Comparison of ENCODE assay signal across 25 cellular contexts in the genomic region with DNA sequence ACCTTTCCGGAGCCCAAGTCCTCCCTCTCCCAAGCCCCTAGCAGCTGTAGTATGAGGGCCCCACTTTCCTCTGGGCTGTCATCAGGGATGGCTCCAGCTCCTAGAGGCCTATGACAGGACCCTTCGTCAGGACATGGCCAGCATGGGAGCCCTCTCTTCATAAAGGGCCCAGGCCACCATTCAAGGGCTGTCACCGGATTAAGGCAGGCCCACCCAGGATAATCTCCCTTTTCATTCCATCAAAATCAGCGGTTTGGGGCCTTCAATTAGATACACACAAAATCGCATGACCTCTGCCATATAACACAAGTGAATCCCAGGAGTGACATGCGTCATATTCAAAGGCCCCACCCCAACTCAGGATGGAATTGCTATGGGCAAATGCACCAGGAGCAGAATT. TPM values are rescaled to one million over a fixed set of nuclear protein-coding genes. Genes with fewer than 3 reads are reported as not detected.
"Had no signal": no experiment of that assay in that cellular context is flagged by ENCODE, and none has a peak within 500 bp of the region (broad histone marks: within the 10 kb centered on the region; RNA-seq: fewer than 3 reads in every experiment).

No MANE protein-coding gene starts in this region.

- H3K36me3 Mint-ChIP-seq: activated naive CD8-positive, alpha-beta T cell treated with anti-CD3 and anti-CD28 coated beads, Interleukin-2, amount 10 ng/mL, durations not matched to agents 7 days and 5 days had no signal

- H3K9me3 Mint-ChIP-seq: activated CD4-positive, alpha-beta T cell treated with anti-CD3 and anti-CD28 coated beads, Interleukin-2, amount 10 ng/mL, durations not matched to agents 7 days and 5 days; activated CD8-positive, alpha-beta T cell treated with anti-CD3 and anti-CD28 coated beads for 36 hours; activated naive CD8-positive, alpha-beta T cell treated with anti-CD3 and anti-CD28 coated beads, Interleukin-2, amount 10 ng/mL, durations not matched to agents 7 days and 5 days; activated T-helper 17 cell treated with anti-CD3 and anti-CD28 coated beads, Interleukin-2, amount 50 U/mL, for 72 hours had no signal

- DNase-seq: activated CD4-positive, alpha-beta T cell treated with anti-CD3 and anti-CD28 coated beads, Interleukin-2, amount 10 ng/mL, durations not matched to agents 7 days and 5 days; activated CD4-positive, CD25-positive, alpha-beta regulatory T cell; activated CD8-positive, alpha-beta T cell treated with anti-CD3 and anti-CD28 coated beads for 36 hours; activated naive CD4-positive, alpha-beta T cell treated with anti-CD3 and anti-CD28 coated beads, Interleukin-2, amount 50 U/mL, for 16 hours; activated T-cell treated with anti-CD3 and anti-CD28 coated beads for 4 hours; caudate nucleus; Karpas-422; MM.1S; NCI-H1105; NCI-H1436 treated with DMSO at 0.1 percent for 48 hours; NCI-H187; NCI-H2081; NCI-H510A treated with DMSO at 0.1 percent for 48 hours; NK-92 treated with Interleukin-12 subunit alpha and Interleukin-12 subunit beta, amount 100 ng/mL, for 24 hours; OCI-M1; SJCRH30; T-helper 1 cell had no signal

- H3K36me3 ChIP-seq: adrenal gland, SJCRH30 had no signal

- H3K27ac ChIP-seq: adrenal gland, SJCRH30, VCaP had no signal

- H3K27me3 Mint-ChIP-seq: activated CD4-positive, alpha-beta T cell treated with anti-CD3 and anti-CD28 coated beads, Interleukin-2, amount 10 ng/mL, durations not matched to agents 7 days and 5 days; activated CD8-positive, alpha-beta T cell treated with anti-CD3 and anti-CD28 coated beads for 36 hours; activated T-helper 17 cell treated with anti-CD3 and anti-CD28 coated beads, Interleukin-2, amount 50 U/mL, for 72 hours had no signal

- H3K27me3 ChIP-seq: adrenal gland, SJCRH30 had no signal

- H3K9ac ChIP-seq: SK-N-SH had no signal

- H3K27ac Mint-ChIP-seq: activated CD8-positive, alpha-beta T cell treated with anti-CD3 and anti-CD28 coated beads for 36 hours; activated T-helper 17 cell treated with anti-CD3 and anti-CD28 coated beads, Interleukin-2, amount 50 U/mL, for 72 hours had no signal

- ATAC-seq: activated CD8-positive, alpha-beta T cell treated with anti-CD3 and anti-CD28 coated beads for 36 hours; activated T-helper 17 cell treated with anti-CD3 and anti-CD28 coated beads, Interleukin-2, amount 50 U/mL, for 72 hours had no signal

- H3K4me1 ChIP-seq: adrenal gland, SJCRH30 had no signal

- H3K4me3 Mint-ChIP-seq: activated CD4-positive, alpha-beta T cell treated with anti-CD3 and anti-CD28 coated beads, Interleukin-2, amount 10 ng/mL, durations not matched to agents 7 days and 5 days; activated CD8-positive, alpha-beta T cell treated with anti-CD3 and anti-CD28 coated beads for 36 hours; activated naive CD8-positive, alpha-beta T cell treated with anti-CD3 and anti-CD28 coated beads, Interleukin-2, amount 10 ng/mL, durations not matched to agents 7 days and 5 days; activated T-helper 17 cell treated with anti-CD3 and anti-CD28 coated beads, Interleukin-2, amount 50 U/mL, for 72 hours had no signal

- H3K4me3 ChIP-seq: adrenal gland, SJCRH30 had no signal

- H3K4me2 ChIP-seq: SK-N-SH had no signal

- H3K9me3 ChIP-seq: adrenal gland, SJCRH30, SK-N-SH had no signal

RNA-seq across cellular contexts. Expression of a gene that starts 12.2 kb away (rescaled TPM):
- total RNA-seq: SJCRH30; T-helper 2 cell treated with Interferon-gamma antibody and Interleukin-4, amounts not matched to agents 100 ng/mL and 5 ng/mL, for 36 hours had no signal

RNA-seq across cellular contexts. Expression of a gene that starts 34.4 kb away (rescaled TPM):
- total RNA-seq: activated CD4-positive, alpha-beta T cell treated with anti-CD3 and anti-CD28 coated beads, Interleukin-2, amount 10 ng/mL, durations not matched to agents 7 days and 5 days; activated CD8-positive, alpha-beta T cell treated with anti-CD3 and anti-CD28 coated beads for 36 hours; activated naive CD8-positive, alpha-beta T cell treated with anti-CD3 and anti-CD28 coated beads, Interleukin-2, amount 10 ng/mL, durations not matched to agents 7 days and 5 days; activated T-helper 17 cell treated with anti-CD3 and anti-CD28 coated beads, Interleukin-2, amount 50 U/mL, for 72 hours; adrenal gland; cerebellum; Right ventricle myocardium inferior; SJCRH30; T-helper 2 cell treated with Interferon-gamma antibody and Interleukin-4, amounts not matched to agents 100 ng/mL and 5 ng/mL, for 36 hours had no signal
- polyA plus RNA-seq: adrenal gland, SK-N-SH had no signal
